ENCODE assay signal across 8 cellular contexts in the genomic region with DNA sequence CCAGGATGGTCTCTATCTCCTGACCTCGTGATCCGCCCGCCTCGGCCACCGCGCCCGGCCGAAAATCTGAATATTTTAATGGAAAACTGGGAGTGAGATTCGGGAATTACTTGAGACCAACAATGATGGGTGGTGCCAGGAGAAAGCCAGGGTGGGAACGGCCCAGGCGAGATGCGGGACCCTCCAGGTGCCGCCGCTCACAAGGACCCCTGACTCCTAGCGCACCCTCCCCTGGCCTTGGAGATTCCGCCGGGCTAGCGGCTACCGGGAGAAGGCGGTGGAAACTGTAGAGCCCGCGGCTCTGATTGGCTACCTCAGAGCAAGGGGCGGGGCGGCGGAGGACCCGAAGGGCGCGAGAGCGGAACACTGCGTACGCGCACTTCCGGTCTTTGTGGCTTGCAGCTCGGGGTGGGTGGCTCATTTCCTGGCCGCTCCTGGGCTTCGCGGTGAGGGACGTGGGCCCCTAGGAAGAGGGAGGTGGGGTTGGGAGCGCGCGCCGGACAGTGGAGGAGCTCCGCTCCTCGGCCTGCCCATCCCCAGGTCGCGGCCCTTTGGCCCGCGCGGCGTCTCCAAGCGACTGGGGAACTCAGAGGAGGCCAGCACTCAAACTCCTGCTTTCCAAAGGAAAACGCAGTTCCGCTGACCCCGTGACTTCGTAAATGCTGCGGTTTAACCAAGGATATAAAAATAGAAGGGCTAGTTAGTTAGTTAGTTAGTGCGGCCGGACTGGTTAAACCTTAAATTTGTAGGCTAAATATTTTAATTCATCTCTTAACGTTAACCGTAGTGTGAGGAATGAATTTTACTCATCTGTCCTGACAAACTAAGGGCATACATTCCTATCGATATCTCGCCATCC. TPM values are rescaled to one million over a fixed set of nuclear protein-coding genes. Genes with fewer than 3 reads are reported as not detected.
DNase-seq lines count a peak whose midpoint lies in the region; ATAC-seq and TF ChIP-seq lines count a peak whose summit lies in the region.

A gene (plus strand): TSS at position 371 of the 859 bp plus-strand sequence. CDS start 1,437 bp downstream, outside the sequence.

- H3K27me3 Mint-ChIP-seq in activated T-cell treated with anti-CD3 and anti-CD28 coated beads, Interleukin-2, amount 50 U/mL, for 4 hours (ENCODE audit: low read depth): no peaks in the 10 kb centered on the region

- CTCF ChIA-PET in PC-9 (lab: Charles Lee): interaction anchor here (1.0 kb wide), 1 partner anchor 9 kb away, joined by 3 read pairs; no protein-coding TSS in a partner anchor

- H3K9me2 ChIP-seq in PC-9 (ENCODE audit: insufficient read depth): no peaks in the 10 kb centered on the region

- H3F3A ChIP-seq in PC-9 (ENCODE audit: insufficient read depth, low read depth): 0 out of 2 replicates have a peak, but pooled peaks cover 3% of the 10 kb centered on the region

- H3K4me3 Mint-ChIP-seq in activated T-cell treated with anti-CD3 and anti-CD28 coated beads, Interleukin-2, amount 50 U/mL, for 4 hours: peak within 1 kb of the TSS; percentile 96

- H3K4me3 ChIP-seq in Jurkat, Clone E6-1 (ENCODE audit: low read length): peak within 1 kb of the TSS; percentile 83
- H3K4me3 ChIP-seq in PC-9 (peak within 1 kb of the TSS; percentile 92), muscle layer of colon (ENCODE audit: low read depth in 1 of 2, low read length in 2 of 2) (peak within 1 kb of the TSS; percentile 63 to 75)

- peaks cover 18% of the 10 kb centered on the region for H3K9me3 ChIP-seq in PC-9 (ENCODE audit: insufficient read depth, low read depth)
- no peaks in the 10 kb centered on the region for H3K9me3 ChIP-seq in muscle layer of colon (ENCODE audit: low read length)

- no peaks in the 10 kb centered on the region for H3K27me3 ChIP-seq in PC-9 (ENCODE audit: insufficient read depth, low read depth)
- H3K27me3 ChIP-seq in muscle layer of colon (ENCODE audit: control insufficient read depth in 1 of 2, insufficient read depth in 2 of 2, low read length in 2 of 2): no peaks in the 10 kb centered on the region

- H3K9ac ChIP-seq in muscle layer of colon (ENCODE audit: low read length): peak within 1 kb of the TSS; percentile 84

- BruUV-seq in PC-9 (replicated peaks; lab: Mats Ljungman, UMichigan): TSS peak; percentile 37

- peak within 1 kb of the TSS; percentile 67 for H3K27ac ChIP-seq in PC-9
- H3K27ac ChIP-seq in muscle layer of colon (ENCODE audit: low read depth, low read length): peak within 1 kb of the TSS; percentile 98

- peak; percentile 95 for DNase-seq in DMS153 (lab: John Stamatoyannopoulos, UW)
- DNase-seq in Jurkat, Clone E6-1 (ENCODE audit: low read depth, low spot score): peak; percentile 90
- peak; percentile 80 to 87 for DNase-seq in PC-9
- peak; percentile 94 for DNase-seq in activated T-cell treated with anti-CD3 and anti-CD28 coated beads, Interleukin-2, amount 50 U/mL, for 4 hours
- peak; percentile 95 for DNase-seq in stimulated activated CD8-positive, alpha-beta memory T cell treated with anti-CD3 and anti-CD28 coated beads, Interleukin-7, amount 100 ng/mL, for 24 hours (ENCODE audit: low read depth)

- peak; percentile 99 for ATAC-seq in GM21619 (IDR thresholded peaks at IDR 0.05; ENCODE audit: unreplicated experiment)
- peak; percentile 99 for ATAC-seq in activated T-cell treated with anti-CD3 and anti-CD28 coated beads, Interleukin-2, amount 50 U/mL, for 4 hours
- peak; percentile 100 for ATAC-seq in esophagus mucosa

- peaks cover 20% of the 10 kb centered on the region for H3K9me3 Mint-ChIP-seq in activated T-cell treated with anti-CD3 and anti-CD28 coated beads, Interleukin-2, amount 50 U/mL, for 4 hours

- H2AFZ ChIP-seq in PC-9: peak within 1 kb of the TSS; percentile 100

- H3K79me2 ChIP-seq in PC-9 (ENCODE audit: low read depth): peaks cover 13% of the 10 kb centered on the region; the same call in 1 of the 2 replicates

- H3K36me3 ChIP-seq in PC-9 (ENCODE audit: low read depth): peaks cover 29% of the 10 kb centered on the region
- H3K36me3 ChIP-seq in muscle layer of colon (ENCODE audit: insufficient read depth, low read length): peaks cover 35% of the 10 kb centered on the region

- peak within 1 kb of the TSS; percentile 96 for H3K4me2 ChIP-seq in PC-9

- intact Hi-C loops in PC-9 (cut with micrococcal nuclease; ENCODE audit: unreplicated experiment): loop anchor here (10.0 kb wide), 1 partner anchor 104 kb away; a partner anchor contains a TSS

- H3K4me1 ChIP-seq in PC-9 (replicated peaks; ENCODE audit: insufficient read depth) (no peaks in the 10 kb centered on the region; the same call in 1 of the 2 replicates), muscle layer of colon (ENCODE audit: insufficient read depth, low read length) (peaks cover 13% of the 10 kb centered on the region)

- H4K20me1 ChIP-seq in PC-9 (ENCODE audit: insufficient read depth): no peaks in the 10 kb centered on the region

- POLR2A ChIA-PET in PC-9 (lab: Charles Lee; ENCODE audit: unreplicated experiment): interaction anchor here (0.6 to 0.9 kb wide), 3 partner anchors 272 to 1609 kb away, joined by 3 to 23 read pairs (median 13); no protein-coding TSS in a partner anchor

- H3K36me3 Mint-ChIP-seq in activated T-cell treated with anti-CD3 and anti-CD28 coated beads, Interleukin-2, amount 50 U/mL, for 4 hours (ENCODE audit: insufficient read depth): peaks cover 34% of the 10 kb centered on the region

- peaks cover 17% of the 10 kb centered on the region for H3K4me1 Mint-ChIP-seq in activated T-cell treated with anti-CD3 and anti-CD28 coated beads, Interleukin-2, amount 50 U/mL, for 4 hours (ENCODE audit: low read depth)

- TF ChIP-seq CTCF in PC-9 (conservative IDR thresholded peaks at IDR 0.05): no peak

RNA-seq across cellular contexts. Expression of the gene that starts here (rescaled TPM):
- 24.9 TPM for polyA plus RNA-seq in Jurkat, Clone E6-1 (2012; ENCODE audit: insufficient read depth, insufficient read length)
- total RNA-seq in PC-9 (2021): 8.1 and 9.3 TPM in 2 replicates
- 10 to 100 TPM; 14.3 to 14.9 (median 14.8) TPM for total RNA-seq in activated T-cell treated with anti-CD3 and anti-CD28 coated beads, Interleukin-2, amount 50 U/mL, for 4 hours
- total RNA-seq in esophagus mucosa: 9.0 TPM

Comparison
In these comparisons a context has a peak if more than half of its experiments do, and no peak if none do; other contexts are left out.
1. Peak in every context shown above with its lines: DNase-seq, ATAC-seq, H3K4me3 ChIP-seq and H3K27ac ChIP-seq.